ENCODE assay signal across 8 cellular contexts in genomic region chr12:68932701-68933563, GRCh38. TPM values are rescaled to one million over a fixed set of nuclear protein-coding genes. Genes with fewer than 3 reads are reported as not detected.
DNase-seq lines count a peak whose midpoint lies in the region; ATAC-seq, FAIRE-seq and TF ChIP-seq lines count a peak whose summit lies in the region.

TSS of gene CPM (minus strand) at chr12:68933171. CDS start at chr12:68932837, 334 bp downstream.

- H3K27ac ChIP-seq in hepatocyte = peak within 1 kb of the TSS; percentile 14

- peaks cover 22% of the 10 kb centered on the region for H3K27me3 Mint-ChIP-seq in T-helper 17 cell

- no peak for TF ChIP-seq CTCF in hepatocyte (IDR thresholded peaks at IDR 0.05; ENCODE audit: poor library complexity)

- H3K4me1 ChIP-seq in hepatocyte (ENCODE audit: insufficient read depth) = peaks cover 6% of the 10 kb centered on the region

- H3K36me3 ChIP-seq in hepatocyte (replicated peaks; ENCODE audit: insufficient read depth, low read depth) = no peaks in the 10 kb centered on the region

- H2AFZ ChIP-seq in hepatocyte = peak within 1 kb of the TSS; percentile 88

- no peaks in the 10 kb centered on the region for H3K79me2 ChIP-seq in hepatocyte

- peak within 1 kb of the TSS; percentile 75 for H3K4me3 ChIP-seq in hepatocyte

- WGBS in hepatocyte (ENCODE audit: low lambda C conversion rate, missing lambda C conversion rate) = 2% methylated on average over 17 of the region's 81 CpGs

- peak; percentile 93 for ATAC-seq in GM21447 (IDR thresholded peaks at IDR 0.05; ENCODE audit: unreplicated experiment)
- ATAC-seq in T-helper 17 cell = peak; percentile 98

- no peaks in the 10 kb centered on the region for H3K9me3 ChIP-seq in T-helper 17 cell (ENCODE audit: control insufficient read depth, low read length, poor library complexity, severe bottlenecking)
- H3K9me3 ChIP-seq in hepatocyte (ENCODE audit: low read depth) = no peaks in the 10 kb centered on the region

- H3K36me3 Mint-ChIP-seq in T-helper 17 cell (ENCODE audit: low read depth) = no peaks in the 10 kb centered on the region

- H3K4me2 ChIP-seq in hepatocyte = peak within 1 kb of the TSS; percentile 95

- H3K27ac Mint-ChIP-seq in T-helper 17 cell = no peak within 1 kb of the TSS

- H3K9me2 ChIP-seq in hepatocyte (replicated peaks; ENCODE audit: insufficient read depth) = no peaks in the 10 kb centered on the region

- FAIRE-seq in urothelium cell line (lab: Jason Lieb, UNC) = no peak

- DNase-seq in DMS153 treated with DMSO at 0.1 percent for 48 hours (lab: John Stamatoyannopoulos, UW; ENCODE audit: unreplicated experiment) (peak; percentile 53), HuH-7.5 (ENCODE audit: low spot score) (peak; percentile 88), T-helper 17 cell (peak; percentile 57 to 72 (median 59)), amygdala (lab: John Stamatoyannopoulos, UW) (peak in 50 of 56 donors; percentile 13 to 85 (median 55)), hepatocyte (ENCODE audit: low spot score) (peak; percentile 90), renal cortical epithelial cell (ENCODE audit: low read depth) (peak; percentile 45), urothelium cell line (ENCODE audit: low spot score) (peak; percentile 68)

- H4K20me1 ChIP-seq in hepatocyte (ENCODE audit: insufficient read depth, poor library complexity, severe bottlenecking) = no peaks in the 10 kb centered on the region

- peak within 1 kb of the TSS; percentile 89 for H3K4me3 Mint-ChIP-seq in T-helper 17 cell

- H3K4me1 Mint-ChIP-seq in T-helper 17 cell = peaks cover 10% of the 10 kb centered on the region

- peaks cover 11% of the 10 kb centered on the region for H3K27me3 ChIP-seq in hepatocyte

RNA-seq across cellular contexts. Expression of gene CPM, which starts in this region (rescaled TPM):
- 1 to 10 TPM; 1.9 to 4.1 TPM for total RNA-seq in T-helper 17 cell
- total RNA-seq in hepatocyte = 26.8 and 30.7 TPM in 2 replicates
- polyA plus RNA-seq in hepatocyte = 28.0 and 30.2 TPM in 2 replicates
- total RNA-seq in renal cortical epithelial cell = 90.3 and 219 TPM in 2 replicates

Comparison
In these comparisons a context has a peak if more than half of its experiments do, and no peak if none do; other contexts are left out.
1. Peak in every context shown above with its lines: DNase-seq, ATAC-seq, H3K4me3 ChIP-seq and H3K27ac ChIP-seq.